Comparison of ENCODE assay signal across 29 cellular contexts in genomic region chr9:125863920-125864319, GRCh38.
"Had no signal": no experiment of that assay in that cellular context is flagged by ENCODE, and none has a peak within 500 bp of the region (broad histone marks: within the 10 kb centered on the region; RNA-seq: fewer than 3 reads in every experiment).

No MANE protein-coding gene starts in this region.

- H3K4me3 ChIP-seq: ovary, psoas muscle, right lobe of liver, sigmoid colon, stomach, thoracic aorta, thyroid gland, tibial nerve, upper lobe of left lung, vagina had no signal

- H3K27me3 ChIP-seq: neutrophil, ovary, right lobe of liver, sigmoid colon, stomach, thyroid gland, tibial nerve, upper lobe of left lung, vagina had no signal

- H3K4me3 Mint-ChIP-seq: naive thymus-derived CD8-positive, alpha-beta T cell; natural killer cell treated with Interleukin-12 subunit alpha and Interleukin-12 subunit beta and Interleukin-15 and Interleukin-18, amount 100 ng/mL, for 72 hours; nephron progenitor cell; neural crest cell; stimulated activated effector memory CD8-positive, alpha-beta T cell treated with anti-CD3 and anti-CD28 coated beads, Interleukin-12 subunit alpha, Interleukin-12 subunit beta, amount 100 ng/mL, for 72 hours; stimulated activated naive B cell treated with anti-CD40 and anti-IgM and Interleukin-4, amounts not matched to agents 10 μg/mL and 1 μg/mL and 100 μg/mL, for 72 hours; stimulated activated naive CD8-positive, alpha-beta T cell treated with anti-CD3 and anti-CD28 coated beads, Interleukin-15, Interleukin-2, amounts not matched to agents 100 ng/mL and 50 ng/mL, for 24 hours had no signal

- H3K27me3 Mint-ChIP-seq: naive thymus-derived CD8-positive, alpha-beta T cell; natural killer cell treated with Interleukin-12 subunit alpha and Interleukin-12 subunit beta and Interleukin-15 and Interleukin-18, amount 100 ng/mL, for 72 hours; progenitor cell of endocrine pancreas; stimulated activated naive B cell treated with anti-CD40 and anti-IgM and Interleukin-4, amounts not matched to agents 10 μg/mL and 1 μg/mL and 100 μg/mL, for 72 hours; stimulated activated naive CD8-positive, alpha-beta T cell treated with anti-CD3 and anti-CD28 coated beads, Interleukin-15, Interleukin-2, amounts not matched to agents 100 ng/mL and 50 ng/mL, for 24 hours had no signal

- H3K36me3 ChIP-seq: neutrophil, ovary, right lobe of liver, sigmoid colon, stomach, thoracic aorta, thyroid gland, tibial nerve, upper lobe of left lung, vagina had no signal

- H3K27ac Mint-ChIP-seq: natural killer cell treated with Interleukin-12 subunit alpha and Interleukin-12 subunit beta and Interleukin-15 and Interleukin-18, amount 100 ng/mL, for 72 hours; nephron progenitor cell; progenitor cell of endocrine pancreas; stimulated activated effector memory CD8-positive, alpha-beta T cell treated with anti-CD3 and anti-CD28 coated beads, Interleukin-12 subunit alpha, Interleukin-12 subunit beta, amount 100 ng/mL, for 72 hours; stimulated activated naive B cell treated with anti-CD40 and anti-IgM and Interleukin-4, amounts not matched to agents 10 μg/mL and 1 μg/mL and 100 μg/mL, for 72 hours; stimulated activated naive CD8-positive, alpha-beta T cell treated with anti-CD3 and anti-CD28 coated beads, Interleukin-15, Interleukin-2, amounts not matched to agents 100 ng/mL and 50 ng/mL, for 24 hours had no signal

- DNase-seq: naive thymus-derived CD8-positive, alpha-beta T cell; nephron progenitor cell; nucleus accumbens; ovary; psoas muscle; right cardiac atrium; right lobe of liver; sigmoid colon; small intestine; stimulated activated CD4-positive, alpha-beta T cell treated with anti-CD3 and anti-CD28 coated beads, Interleukin-15, amount 100 ng/mL, for 24 hours; stimulated activated CD4-positive, alpha-beta T cell treated with anti-CD3 and anti-CD28 coated beads, Interleukin-2, amount 100 ng/mL, for 24 hours; stimulated activated CD4-positive, alpha-beta T cell treated with anti-CD3 and anti-CD28 coated beads, Interleukin-2, amount 100 ng/mL, for 48 hours; stimulated activated CD4-positive, alpha-beta T cell treated with anti-CD3 and anti-CD28 coated beads, Interleukin-4, amount 100 ng/mL, for 24 hours; stimulated activated naive B cell treated with anti-CD40 and anti-IgM and Interleukin-4, amounts not matched to agents 10 μg/mL and 1 μg/mL and 100 μg/mL, for 72 hours; stimulated activated naive CD4-positive, alpha-beta T cell treated with Interleukin-2 at 50 U/mL for 16 hours; stomach; thyroid gland; trophoblast cell; upper lobe of left lung had no signal

- H3K27ac ChIP-seq: neutrophil, ovary, psoas muscle, right lobe of liver, sigmoid colon, stomach, thoracic aorta, thyroid gland, tibial nerve, upper lobe of left lung, vagina had no signal

- H3K9me3 ChIP-seq: neutrophil, ovary, psoas muscle, right lobe of liver, sigmoid colon, stomach, thoracic aorta, thyroid gland, tibial nerve, upper lobe of left lung, vagina had no signal

- H2AFZ ChIP-seq: parathyroid adenoma had no signal

- H3K4me1 ChIP-seq: psoas muscle, right lobe of liver, tibial nerve, upper lobe of left lung had no signal

- H3K9ac ChIP-seq: parathyroid adenoma had no signal

- H3K36me3 Mint-ChIP-seq: natural killer cell treated with Interleukin-12 subunit alpha and Interleukin-12 subunit beta and Interleukin-15 and Interleukin-18, amount 100 ng/mL, for 72 hours; stimulated activated effector memory CD8-positive, alpha-beta T cell treated with anti-CD3 and anti-CD28 coated beads, Interleukin-12 subunit alpha, Interleukin-12 subunit beta, amount 100 ng/mL, for 72 hours had no signal

- H3K9me3 Mint-ChIP-seq: natural killer cell treated with Interleukin-12 subunit alpha and Interleukin-12 subunit beta and Interleukin-15 and Interleukin-18, amount 100 ng/mL, for 72 hours; stimulated activated effector memory CD8-positive, alpha-beta T cell treated with anti-CD3 and anti-CD28 coated beads, Interleukin-12 subunit alpha, Interleukin-12 subunit beta, amount 100 ng/mL, for 72 hours; stimulated activated naive CD8-positive, alpha-beta T cell treated with anti-CD3 and anti-CD28 coated beads, Interleukin-15, Interleukin-2, amounts not matched to agents 100 ng/mL and 50 ng/mL, for 24 hours had no signal

- H3K4me1 Mint-ChIP-seq: nephron progenitor cell; neural crest cell; stimulated activated effector memory CD8-positive, alpha-beta T cell treated with anti-CD3 and anti-CD28 coated beads, Interleukin-12 subunit alpha, Interleukin-12 subunit beta, amount 100 ng/mL, for 72 hours had no signal
